ENCODE assay signal across 10 cellular contexts in genomic region chr5:173315495-173316352, GRCh38. TPM values are rescaled to one million over a fixed set of nuclear protein-coding genes. Genes with fewer than 3 reads are reported as not detected.
DNase-seq lines count a peak whose midpoint lies in the region; ATAC-seq lines count a peak whose summit lies in the region.
"Had no signal": no experiment of that assay in that cellular context is flagged by ENCODE, and none has a peak within 500 bp of the region (broad histone marks: within the 10 kb centered on the region; RNA-seq: fewer than 3 reads in every experiment).

No MANE protein-coding gene starts in this region.

- H3K4me1 Mint-ChIP-seq in activated CD8-positive, alpha-beta memory T cell treated with anti-CD3 and anti-CD28 coated beads, Interleukin-2, amount 10 ng/mL, durations not matched to agents 7 days and 5 days, result no peaks in the 10 kb centered on the region

- H3K4me1 ChIP-seq in iPS-15b (ENCODE audit: control insufficient read depth, insufficient read depth, low read length), result peaks cover 14% of the 10 kb centered on the region

- ATAC-seq in activated CD8-positive, alpha-beta memory T cell treated with anti-CD3 and anti-CD28 coated beads, Interleukin-2, amount 10 ng/mL, durations not matched to agents 7 days and 5 days, result no peak

- H3K9me3 Mint-ChIP-seq in activated CD8-positive, alpha-beta memory T cell treated with anti-CD3 and anti-CD28 coated beads, Interleukin-2, amount 10 ng/mL, durations not matched to agents 7 days and 5 days (ENCODE audit: low read depth), result no peaks in the 10 kb centered on the region
- H3K9me3 Mint-ChIP-seq: stimulated activated naive CD8-positive, alpha-beta T cell treated with anti-CD3 and anti-CD28 coated beads, Interleukin-15, Interleukin-2, amounts not matched to agents 100 ng/mL and 50 ng/mL, for 24 hours had no signal

- no peak overlapping the region for H3K27ac Mint-ChIP-seq in activated CD8-positive, alpha-beta memory T cell treated with anti-CD3 and anti-CD28 coated beads, Interleukin-2, amount 10 ng/mL, durations not matched to agents 7 days and 5 days
- H3K27ac Mint-ChIP-seq: stimulated activated naive CD8-positive, alpha-beta T cell treated with anti-CD3 and anti-CD28 coated beads, Interleukin-15, Interleukin-2, amounts not matched to agents 100 ng/mL and 50 ng/mL, for 24 hours had no signal

- peaks cover 12% of the 10 kb centered on the region for H3K36me3 Mint-ChIP-seq in activated CD8-positive, alpha-beta memory T cell treated with anti-CD3 and anti-CD28 coated beads, Interleukin-2, amount 10 ng/mL, durations not matched to agents 7 days and 5 days

- H3K27me3 Mint-ChIP-seq in activated CD8-positive, alpha-beta memory T cell treated with anti-CD3 and anti-CD28 coated beads, Interleukin-2, amount 10 ng/mL, durations not matched to agents 7 days and 5 days, result peaks cover 44% of the 10 kb centered on the region

- H3K9ac ChIP-seq in iPS-15b (ENCODE audit: low read depth, low read length), result peak overlapping the region; percentile 3

- peak; percentile 62 for DNase-seq in DMS 273 (lab: John Stamatoyannopoulos, UW; ENCODE audit: unreplicated experiment)
- DNase-seq in DMS 273 treated with DMSO at 0.1 percent for 48 hours (lab: John Stamatoyannopoulos, UW), result no peak
- DNase-seq in T1000 (lab: John Stamatoyannopoulos, UW), result peak; percentile 67
- peak; percentile 72 for DNase-seq in superior temporal gyrus (ENCODE audit: extremely low spot score)
- no peak for DNase-seq in activated CD8-positive, alpha-beta memory T cell treated with anti-CD3 and anti-CD28 coated beads, Interleukin-2, amount 10 ng/mL, durations not matched to agents 7 days and 5 days
- no peak for DNase-seq in SKM-1 treated with dmso at 0.1 percent for 144 hours (lab: John Stamatoyannopoulos, UW; ENCODE audit: unreplicated experiment)
- no peak for DNase-seq in HuH-7.5 (ENCODE audit: low spot score)
- DNase-seq: erythroblast had no signal

- peaks cover 3% of the 10 kb centered on the region for H3K27me3 ChIP-seq in iPS-15b (ENCODE audit: control insufficient read depth, insufficient read depth, low read length)

- no peak overlapping the region for H3K4me3 ChIP-seq in iPS-15b (ENCODE audit: low read depth, low read length)

- no peak overlapping the region for H3K4me3 Mint-ChIP-seq in activated CD8-positive, alpha-beta memory T cell treated with anti-CD3 and anti-CD28 coated beads, Interleukin-2, amount 10 ng/mL, durations not matched to agents 7 days and 5 days
- H3K4me3 Mint-ChIP-seq: stimulated activated naive CD8-positive, alpha-beta T cell treated with anti-CD3 and anti-CD28 coated beads, Interleukin-15, Interleukin-2, amounts not matched to agents 100 ng/mL and 50 ng/mL, for 24 hours had no signal

- H3K9me3 ChIP-seq in iPS-15b (ENCODE audit: control insufficient read depth, insufficient read depth, low read length), result no peaks in the 10 kb centered on the region

- CTCF ChIA-PET in activated CD8-positive, alpha-beta memory T cell treated with anti-CD3 and anti-CD28 coated beads, Interleukin-2, amount 10 ng/mL, durations not matched to agents 7 days and 5 days (lab: Charles Lee), result interaction anchor here (1.4 kb wide), 1 partner anchor 16 kb away, joined by 7 read pairs; no protein-coding TSS in a partner anchor

- peaks cover 34% of the 10 kb centered on the region for H3K36me3 ChIP-seq in iPS-15b (ENCODE audit: control insufficient read depth, insufficient read depth, low read length)

RNA-seq across cellular contexts. Expression of gene STC2, which starts 12.5 kb away (rescaled TPM):
- 10 to 100 TPM in 1 of 2 experiments, 1 to 10 TPM in 1; 6.7 to 13.0 TPM for total RNA-seq in activated CD8-positive, alpha-beta memory T cell treated with anti-CD3 and anti-CD28 coated beads, Interleukin-2, amount 10 ng/mL, durations not matched to agents 7 days and 5 days

Comparison
In these comparisons a context has a peak if more than half of its experiments do, and no peak if none do; other contexts are left out.
1. DNase-seq: peak in DMS 273 (single experiment), T1000 (single experiment) and superior temporal gyrus (single experiment); none in DMS 273 treated with DMSO at 0.1 percent for 48 hours (single experiment), activated CD8-positive, alpha-beta memory T cell treated with anti-CD3 and anti-CD28 coated beads, Interleukin-2, amount 10 ng/mL, durations not matched to agents 7 days and 5 days (single experiment), SKM-1 treated with dmso at 0.1 percent for 144 hours (single experiment) and HuH-7.5 (single experiment).